Comparison of ENCODE assay signal across 8 cellular contexts in genomic region chr5:135565691-135566421, GRCh38. TPM values are rescaled to one million over a fixed set of nuclear protein-coding genes. Genes with fewer than 3 reads are reported as not detected.
DNase-seq lines count a peak whose midpoint lies in the region; ATAC-seq and TF ChIP-seq lines count a peak whose summit lies in the region.

No MANE protein-coding gene starts in this region.

- H3K9me3 ChIP-seq in right lobe of liver: no peaks in the 10 kb centered on the region

- TF ChIP-seq POLR2A in right lobe of liver (IDR thresholded peaks at IDR 0.05): no peak

- ATAC-seq in GM21515 (IDR thresholded peaks at IDR 0.05; ENCODE audit: unreplicated experiment) (peak; percentile 63), right lobe of liver (peak; percentile 85 to 96 (median 92)), HG03354 (IDR thresholded peaks at IDR 0.05; ENCODE audit: poor library complexity, severe bottlenecking, unreplicated experiment) (no peak)

- no peaks in the 10 kb centered on the region for H3K36me3 ChIP-seq in right lobe of liver

- H3K4me1 ChIP-seq in right lobe of liver: no peaks in the 10 kb centered on the region

- peak; percentile 84 for DNase-seq in AG20443 (ENCODE audit: low spot score)
- DNase-seq in NCI-H2171 (lab: John Stamatoyannopoulos, UW): peak; percentile 16
- DNase-seq in activated CD4-positive, alpha-beta T cell treated with anti-CD3 and anti-CD28 coated beads for 24 hours (ENCODE audit: low read depth in 2 of 2): peak; percentile 57 to 75
- peak; percentile 71 for DNase-seq in choroid plexus epithelial cell (ENCODE audit: low read depth)
- DNase-seq in right lobe of liver: peak; percentile 76 to 81 (median 80)
- peak; percentile 20 for DNase-seq in stimulated activated CD8-positive, alpha-beta memory T cell treated with anti-CD3 and anti-CD28 coated beads, Interleukin-12 subunit alpha, Interleukin-12 subunit beta, amount 100 ng/mL, for 24 hours (ENCODE audit: extremely low read depth)

- H3K27ac ChIP-seq in right lobe of liver: no peak overlapping the region

- TF ChIP-seq CTCF in choroid plexus epithelial cell (conservative IDR thresholded peaks at IDR 0.05; ENCODE audit: low read depth, low read length) (peak; percentile 97), right lobe of liver (IDR thresholded peaks at IDR 0.05) (peak; percentile 65 to 89 (median 88))

- H3K27me3 ChIP-seq in right lobe of liver: no peaks in the 10 kb centered on the region

- WGBS in right lobe of liver (ENCODE audit: insufficient coverage, low coverage, low lambda C conversion rate, missing lambda C conversion rate): 26% methylated on average over 11 of the region's 16 CpGs

- intact Hi-C loops in right lobe of liver (cut with DNase I): loop anchor here in 1 of 2 donors (10.0 kb wide), 1 partner anchor 269 kb away; the partner anchor contains the start of gene SLC25A48

- H3K4me3 ChIP-seq in choroid plexus epithelial cell (ENCODE audit: low read depth, low read length) (no peak overlapping the region), right lobe of liver (no peak overlapping the region)

RNA-seq across cellular contexts. Expression of gene CXCL14, which starts 12.9 kb away (rescaled TPM):
- 10 to 100 TPM in 2 of 6 experiments, 1 to 10 TPM in 4; 2.3 to 12.2 (median 3.8) TPM for total RNA-seq in right lobe of liver

RNA-seq across cellular contexts. Expression of gene NEUROG1, which starts 30.1 kb away (rescaled TPM):
- not detected for total RNA-seq in right lobe of liver

Comparison
In these comparisons a context has a peak if more than half of its experiments do, and no peak if none do; other contexts are left out.
1. DNase-seq: peak in every context shown above with its lines; median percentile 84 in AG20443; 80 in right lobe of liver; 71 in choroid plexus epithelial cell; 66 in activated CD4-positive, alpha-beta T cell treated with anti-CD3 and anti-CD28 coated beads for 24 hours; 20 in stimulated activated CD8-positive, alpha-beta memory T cell treated with anti-CD3 and anti-CD28 coated beads, Interleukin-12 subunit alpha, Interleukin-12 subunit beta, amount 100 ng/mL, for 24 hours; 16 in NCI-H2171.